9 cellular contexts compared by ENCODE assay signal in genomic region chr1:200039849-200040479, GRCh38. TPM values are rescaled to one million over a fixed set of nuclear protein-coding genes. Genes with fewer than 3 reads are reported as not detected.
A peak's percentile ranks its signal among the peaks of the same experiment; 100 is the strongest.
DNase-seq lines count a peak whose midpoint lies in the region; ATAC-seq, FAIRE-seq and TF ChIP-seq lines count a peak whose summit lies in the region.
"Had no signal": no experiment of that assay in that cellular context is flagged by ENCODE, and none has a peak within 500 bp of the region (broad histone marks: within the 10 kb centered on the region; RNA-seq: fewer than 3 reads in every experiment).

No MANE protein-coding gene starts in this region.

- H3K27me3 ChIP-seq in HepG2 (ENCODE audit: control insufficient read depth in 1 of 2, insufficient read depth in 2 of 2, low read length in 2 of 2) (peaks cover 13 to 70% of the 10 kb centered on the region in 2 experiments), thymus (ENCODE audit: control insufficient read depth, insufficient read depth) (peaks cover 78% of the 10 kb centered on the region)

- no peak for TF ChIP-seq EP300 in HepG2 (IDR thresholded peaks at IDR 0.05; ENCODE audit: low read depth in 2 of 2, low read length in 2 of 2)
- TF ChIP-seq EP300 in HepG2 (CRISPR knock-in tag; IDR thresholded peaks at IDR 0.05; ENCODE audit: borderline replicate concordance) = no peak

- CTCF ChIA-PET in activated CD4-positive, alpha-beta memory T cell treated with anti-CD3 and anti-CD28 coated beads, Interleukin-2, amount 10 ng/mL, durations not matched to agents 7 days and 5 days (lab: Charles Lee) = interaction anchor here (0.7 kb wide), 1 partner anchor 11 kb away, joined by 4 read pairs; no protein-coding TSS in a partner anchor
- CTCF ChIA-PET in activated CD4-positive, alpha-beta memory T cell treated with anti-CD3 and anti-CD28 coated beads for 36 hours (lab: Charles Lee) = no interaction called here
- CTCF ChIA-PET in HepG2 (lab: Yijun Ruan, JAX; ENCODE audit: low intra/inter-chr PET ratio, low total read pairs) = no interaction called here

- peaks cover 48% of the 10 kb centered on the region for H3K27me3 Mint-ChIP-seq in activated CD4-positive, alpha-beta memory T cell treated with anti-CD3 and anti-CD28 coated beads, Interleukin-2, amount 10 ng/mL, durations not matched to agents 7 days and 5 days
- peaks cover 61% of the 10 kb centered on the region for H3K27me3 Mint-ChIP-seq in activated CD4-positive, alpha-beta memory T cell treated with anti-CD3 and anti-CD28 coated beads for 36 hours
- peaks cover 44% of the 10 kb centered on the region for H3K27me3 Mint-ChIP-seq in activated naive CD8-positive, alpha-beta T cell

- TF ChIP-seq POLR2A in HepG2 (IDR thresholded peaks at IDR 0.05; ENCODE audit: insufficient read depth in 1 of 2, low read depth in 2 of 2, low read length in 2 of 2) = no peak

- H3K4me1 ChIP-seq in HepG2 (ENCODE audit: insufficient read depth, low read length) (peaks cover 47% of the 10 kb centered on the region), thymus (ENCODE audit: control insufficient read depth, insufficient read depth, low read length) (peaks cover 2% of the 10 kb centered on the region)

- no peak overlapping the region for H3K9ac ChIP-seq in HepG2 (ENCODE audit: insufficient read depth, low read depth, low read length)

- H3K4me3 ChIP-seq in HepG2 (replicated peaks in 1 of 3; ENCODE audit: insufficient read depth in 1 of 3, low read depth in 2 of 3, low read length in 3 of 3) (peak overlapping the region; percentile 44 to 64 (median 51); a peak in 4 of 6 replicates), thymus (ENCODE audit: low read length) (peak overlapping the region; percentile 39)

- no peak overlapping the region for H2AFZ ChIP-seq in HepG2 (ENCODE audit: low read length)

- POLR2A ChIA-PET in activated CD4-positive, alpha-beta memory T cell treated with anti-CD3 and anti-CD28 coated beads, Interleukin-2, amount 10 ng/mL, durations not matched to agents 7 days and 5 days (lab: Charles Lee) = no interaction called here
- POLR2A ChIA-PET in activated CD4-positive, alpha-beta memory T cell treated with anti-CD3 and anti-CD28 coated beads for 36 hours (lab: Charles Lee) = no interaction called here
- POLR2A ChIA-PET in HepG2 (lab: Yijun Ruan, JAX) = no interaction called here

- intact Hi-C loops in activated CD4-positive, alpha-beta memory T cell treated with anti-CD3 and anti-CD28 coated beads for 36 hours (cut with micrococcal nuclease) = loop anchor here (10.0 kb wide), 1 partner anchor 445 kb away; no protein-coding TSS in a partner anchor
- intact Hi-C loops in HepG2 (cut with micrococcal nuclease; ENCODE audit: unreplicated experiment) = loop anchor here (10.0 kb wide), 1 partner anchor 85 kb away; no protein-coding TSS in a partner anchor

- ATAC-seq in HepG2 (no peak), HG02870 (IDR thresholded peaks at IDR 0.05; ENCODE audit: unreplicated experiment) (no peak)

- no peak for FAIRE-seq in HepG2 (lab: Jason Lieb, UNC)

- no peak overlapping the region for H3K27ac Mint-ChIP-seq in activated CD4-positive, alpha-beta memory T cell treated with anti-CD3 and anti-CD28 coated beads, Interleukin-2, amount 10 ng/mL, durations not matched to agents 7 days and 5 days
- no peak overlapping the region for H3K27ac Mint-ChIP-seq in activated CD4-positive, alpha-beta memory T cell treated with anti-CD3 and anti-CD28 coated beads for 36 hours
- H3K27ac Mint-ChIP-seq in activated naive CD8-positive, alpha-beta T cell = no peak overlapping the region

- H3K27ac ChIP-seq in HepG2 (ENCODE audit: extremely low read length, insufficient read depth, low read length) = no peak overlapping the region
- no peak overlapping the region for H3K27ac ChIP-seq in thymus (ENCODE audit: low read depth)

- 5% methylated on average over 20 of the region's 26 CpGs for WGBS in HepG2 (ENCODE audit: low lambda C conversion rate)
- 4% methylated on average over 26 of the region's 26 CpGs for WGBS in thymus

- no peaks in the 10 kb centered on the region for H3K79me2 ChIP-seq in HepG2 (ENCODE audit: insufficient read depth, low read length)

- H3K9me3 Mint-ChIP-seq in activated CD4-positive, alpha-beta memory T cell treated with anti-CD3 and anti-CD28 coated beads, Interleukin-2, amount 10 ng/mL, durations not matched to agents 7 days and 5 days = no peaks in the 10 kb centered on the region
- H3K9me3 Mint-ChIP-seq in activated CD4-positive, alpha-beta memory T cell treated with anti-CD3 and anti-CD28 coated beads for 36 hours = no peaks in the 10 kb centered on the region
- no peaks in the 10 kb centered on the region for H3K9me3 Mint-ChIP-seq in activated naive CD8-positive, alpha-beta T cell (ENCODE audit: low read depth)

- peaks cover 4% of the 10 kb centered on the region for H3K36me3 Mint-ChIP-seq in activated CD4-positive, alpha-beta memory T cell treated with anti-CD3 and anti-CD28 coated beads, Interleukin-2, amount 10 ng/mL, durations not matched to agents 7 days and 5 days (ENCODE audit: low read depth)
- peaks cover 3% of the 10 kb centered on the region for H3K36me3 Mint-ChIP-seq in activated CD4-positive, alpha-beta memory T cell treated with anti-CD3 and anti-CD28 coated beads for 36 hours
- H3K36me3 Mint-ChIP-seq in activated naive CD8-positive, alpha-beta T cell = no peaks in the 10 kb centered on the region

- no peak for DNase-seq in activated CD4-positive, alpha-beta memory T cell treated with anti-CD3 and anti-CD28 coated beads, Interleukin-2, amount 10 ng/mL, durations not matched to agents 7 days and 5 days
- no peak for DNase-seq in activated CD4-positive, alpha-beta memory T cell treated with anti-CD3 and anti-CD28 coated beads for 36 hours
- DNase-seq in HepG2 (ENCODE audit: low spot score) (no peak), COLO668 (lab: John Stamatoyannopoulos, UW; ENCODE audit: unreplicated experiment) (no peak), Kasumi-1 (lab: John Stamatoyannopoulos, UW) (no peak)

- BruUV-seq in HepG2 (replicated peaks; lab: Mats Ljungman, UMichigan) = no TSS peak

- H3K9me3 ChIP-seq in HepG2 (ENCODE audit: low read length) (no peaks in the 10 kb centered on the region), thymus (ENCODE audit: control insufficient read depth) (no peaks in the 10 kb centered on the region)

- no peaks in the 10 kb centered on the region; the same call in 1 of the 2 replicates for H4K20me1 ChIP-seq in HepG2 (ENCODE audit: insufficient read depth, low read length)

- H3K4me1 Mint-ChIP-seq in activated CD4-positive, alpha-beta memory T cell treated with anti-CD3 and anti-CD28 coated beads, Interleukin-2, amount 10 ng/mL, durations not matched to agents 7 days and 5 days = peaks cover 19% of the 10 kb centered on the region
- H3K4me1 Mint-ChIP-seq in activated CD4-positive, alpha-beta memory T cell treated with anti-CD3 and anti-CD28 coated beads for 36 hours (ENCODE audit: low read depth) = peaks cover 40% of the 10 kb centered on the region
- H3K4me1 Mint-ChIP-seq in activated naive CD8-positive, alpha-beta T cell (ENCODE audit: low read depth) = peaks cover 45% of the 10 kb centered on the region

- no peak for TF ChIP-seq RAD21 in HepG2 (CRISPR knock-in tag; IDR thresholded peaks at IDR 0.05)

- no peaks in the 10 kb centered on the region for H3K36me3 ChIP-seq in HepG2 (replicated peaks in 1 of 2; ENCODE audit: control insufficient read depth in 1 of 2, insufficient read depth in 2 of 2, low read length in 2 of 2)
- H3K36me3 ChIP-seq in thymus (ENCODE audit: control insufficient read depth, insufficient read depth) = no peaks in the 10 kb centered on the region

- H3K4me2 ChIP-seq in HepG2 (ENCODE audit: low read depth, low read length) = peak overlapping the region; percentile 84

- in situ Hi-C loops in HepG2 (cut with HindIII; ENCODE audit: extremely low pct_ligation_motif_present, low pct_unique_long_range_greater_than_20kb) = no loop called here

- H3K4me3 Mint-ChIP-seq in activated CD4-positive, alpha-beta memory T cell treated with anti-CD3 and anti-CD28 coated beads, Interleukin-2, amount 10 ng/mL, durations not matched to agents 7 days and 5 days = peak overlapping the region; percentile 7
- no peak overlapping the region for H3K4me3 Mint-ChIP-seq in activated CD4-positive, alpha-beta memory T cell treated with anti-CD3 and anti-CD28 coated beads for 36 hours
- H3K4me3 Mint-ChIP-seq in activated naive CD8-positive, alpha-beta T cell = peak overlapping the region; percentile 68

- no peak for TF ChIP-seq CTCF in HepG2 (CRISPR knock-in tag; IDR thresholded peaks at IDR 0.05)

TF ChIP-seq in HepG2, 621 proteins besides CTCF, POLR2A, EP300 and RAD21 (continues in another document):
- no peak for TF ChIP-seq ZBTB42 (CRISPR knock-in tag; IDR thresholded peaks at IDR 0.05)
- no peak for TF ChIP-seq NFKB2 (CRISPR knock-in tag; IDR thresholded peaks at IDR 0.05; ENCODE audit: borderline replicate concordance)
- peak; percentile 9 for TF ChIP-seq AGO1 (IDR thresholded peaks at IDR 0.05; ENCODE audit: low read depth, low read length, poor library complexity, severe bottlenecking)
- TF ChIP-seq TBL1XR1 (IDR thresholded peaks at IDR 0.05; ENCODE audit: borderline replicate concordance, low read length, partially characterized antibody) = no peak

RNA-seq across cellular contexts. Expression of gene NR5A2, which starts 12.5 kb away (rescaled TPM):
- under 1 TPM; 0.13 to 0.15 TPM for total RNA-seq in activated CD4-positive, alpha-beta memory T cell treated with anti-CD3 and anti-CD28 coated beads, Interleukin-2, amount 10 ng/mL, durations not matched to agents 7 days and 5 days
- total RNA-seq in activated CD4-positive, alpha-beta memory T cell treated with anti-CD3 and anti-CD28 coated beads for 36 hours = not detected
- total RNA-seq in HepG2 (2016; rRNA removed; fragmentation: Illumina TruSeq; extraction: Trizol) = 2.8 and 2.9 TPM in 2 replicates
- total RNA-seq in HepG2 (2016; cell fraction: cytosol; rRNA removed; fragmentation: Illumina TruSeq; extraction: Trizol; ENCODE audit: low read depth) = 1.1 and 1.9 TPM in 2 replicates
- total RNA-seq in HepG2 (2016; cell fraction: insoluble cytoplasmic fraction; rRNA removed; fragmentation: Illumina TruSeq; extraction: Trizol) = 2.4 and 4.2 TPM in 2 replicates
- 1.6 TPM in 2 replicates for total RNA-seq in HepG2 (2016; cell fraction: membrane; rRNA removed; fragmentation: Illumina TruSeq; extraction: Trizol)
- total RNA-seq in HepG2 (2016; cell fraction: nucleus; rRNA removed; fragmentation: Illumina TruSeq; extraction: Trizol) = 5.1 and 5.5 TPM in 2 replicates
- polyA plus RNA-seq in HepG2 (2011; rRNA removed) (0.12 and 0.24 TPM in 2 replicates), thymus (0.94 TPM)
- 0.08 and 0.19 TPM in 2 replicates for polyA plus RNA-seq in HepG2 (2011; cell fraction: cytosol; rRNA removed)
- 0.32 and 0.33 TPM in 2 replicates for polyA plus RNA-seq in HepG2 (2011; cell fraction: nucleus; rRNA removed)
- polyA plus RNA-seq in HepG2 (2012) = 0.12 and 0.17 TPM in 2 replicates
- polyA plus RNA-seq in HepG2 (2016; cell fraction: cytosol; fragmentation: Illumina TruSeq; extraction: Trizol; ENCODE audit: low read depth) = 0.09 and 0.17 TPM in 2 replicates
- 2.0 and 2.5 TPM in 2 replicates for polyA plus RNA-seq in HepG2 (2016; cell fraction: insoluble cytoplasmic fraction; fragmentation: Illumina TruSeq; extraction: Trizol; ENCODE audit: low read depth)
- polyA plus RNA-seq in HepG2 (2016; cell fraction: membrane; fragmentation: Illumina TruSeq; extraction: Trizol; ENCODE audit: low read depth) = 0.42 and 0.54 TPM in 2 replicates
- polyA plus RNA-seq in HepG2 (2016; cell fraction: nucleus; fragmentation: Illumina TruSeq; extraction: Trizol; ENCODE audit: insufficient read depth, low read depth) = 2.8 and 3.1 TPM in 2 replicates
- 0.10 TPM in 1 of 2 replicates, not detected in the other for polyA minus RNA-seq in HepG2 (2011; rRNA and poly(A)+ RNA removed; ENCODE audit: low replicate concordance)
- 0.35 and 0.40 TPM in 2 replicates for polyA minus RNA-seq in HepG2 (2011; cell fraction: cytosol; rRNA and poly(A)+ RNA removed)
- polyA minus RNA-seq in HepG2 (2011; cell fraction: nucleus; rRNA and poly(A)+ RNA removed) = 0.99 and 1.4 TPM in 2 replicates
- total RNA-seq: myocyte had no signal
